8 cellular contexts compared by ENCODE assay signal in genomic region chr12:70242695-70243509, GRCh38. TPM values are rescaled to one million over a fixed set of nuclear protein-coding genes. Genes with fewer than 3 reads are reported as not detected.
DNase-seq lines count a peak whose midpoint lies in the region; ATAC-seq and TF ChIP-seq lines count a peak whose summit lies in the region.

A gene with protein sequence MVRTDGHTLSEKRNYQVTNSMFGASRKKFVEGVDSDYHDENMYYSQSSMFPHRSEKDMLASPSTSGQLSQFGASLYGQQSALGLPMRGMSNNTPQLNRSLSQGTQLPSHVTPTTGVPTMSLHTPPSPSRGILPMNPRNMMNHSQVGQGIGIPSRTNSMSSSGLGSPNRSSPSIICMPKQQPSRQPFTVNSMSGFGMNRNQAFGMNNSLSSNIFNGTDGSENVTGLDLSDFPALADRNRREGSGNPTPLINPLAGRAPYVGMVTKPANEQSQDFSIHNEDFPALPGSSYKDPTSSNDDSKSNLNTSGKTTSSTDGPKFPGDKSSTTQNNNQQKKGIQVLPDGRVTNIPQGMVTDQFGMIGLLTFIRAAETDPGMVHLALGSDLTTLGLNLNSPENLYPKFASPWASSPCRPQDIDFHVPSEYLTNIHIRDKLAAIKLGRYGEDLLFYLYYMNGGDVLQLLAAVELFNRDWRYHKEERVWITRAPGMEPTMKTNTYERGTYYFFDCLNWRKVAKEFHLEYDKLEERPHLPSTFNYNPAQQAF (plus strand): TSS chr12:70243433. CDS start chr12:70278227, 34,794 bp downstream.

- H3K14ac ChIP-seq in trophoblast cell (ENCODE audit: low read length) = peak within 1 kb of the TSS; percentile 91

- peak; percentile 77 for DNase-seq in NCI-H128 (lab: John Stamatoyannopoulos, UW; ENCODE audit: unreplicated experiment)
- DNase-seq in SW480 (ENCODE audit: low spot score) = peak; percentile 93
- DNase-seq in activated naive CD8-positive, alpha-beta T cell treated with anti-CD3 and anti-CD28 coated beads, Interleukin-2, amount 50 U/mL, for 24 hours = peak; percentile 91
- peak; percentile 91 to 93 for DNase-seq in cardiac muscle cell (ENCODE audit: low read depth in 1 of 2, low spot score in 1 of 2)
- DNase-seq in trophoblast cell = peak; percentile 80 to 85
- DNase-seq in tibial nerve (ENCODE audit: low spot score in 2 of 2) = peak; percentile 68 to 86

- H4K8ac ChIP-seq in trophoblast cell (ENCODE audit: low read depth, low read length) = peak within 1 kb of the TSS; percentile 92

- peak within 1 kb of the TSS; percentile 100 for H3K27ac Mint-ChIP-seq in activated naive CD8-positive, alpha-beta T cell treated with anti-CD3 and anti-CD28 coated beads, Interleukin-2, amount 50 U/mL, for 24 hours

- H3K27me3 ChIP-seq in cardiac muscle cell = no peaks in the 10 kb centered on the region
- H3K27me3 ChIP-seq in trophoblast cell (ENCODE audit: insufficient read depth, low read length) = no peaks in the 10 kb centered on the region
- no peaks in the 10 kb centered on the region for H3K27me3 ChIP-seq in tibial nerve

- peaks cover 63% of the 10 kb centered on the region for H3K4me1 Mint-ChIP-seq in activated naive CD8-positive, alpha-beta T cell treated with anti-CD3 and anti-CD28 coated beads, Interleukin-2, amount 50 U/mL, for 24 hours

- H4K91ac ChIP-seq in trophoblast cell (ENCODE audit: low read depth, low read length) = peak within 1 kb of the TSS; percentile 89

- peak within 1 kb of the TSS; percentile 99 for H3K4me3 Mint-ChIP-seq in activated naive CD8-positive, alpha-beta T cell treated with anti-CD3 and anti-CD28 coated beads, Interleukin-2, amount 50 U/mL, for 24 hours

- H2BK5ac ChIP-seq in trophoblast cell (ENCODE audit: low read depth, low read length, poor library complexity) = peak within 1 kb of the TSS; percentile 84

- H2AK5ac ChIP-seq in trophoblast cell (ENCODE audit: low read length) = peak within 1 kb of the TSS; percentile 6

- H3K27ac ChIP-seq in cardiac muscle cell (peak within 1 kb of the TSS; percentile 99), trophoblast cell (ENCODE audit: low read depth, low read length) (peak within 1 kb of the TSS; percentile 90), tibial nerve (peak within 1 kb of the TSS; percentile 95 to 99 (median 96))

- peak; percentile 16 to 91 for TF ChIP-seq EP300 in tibial nerve (IDR thresholded peaks at IDR 0.05)

- H3K4me3 ChIP-seq in GM12875 (ENCODE audit: low read depth, low read length) = peak within 1 kb of the TSS; percentile 95
- peak within 1 kb of the TSS; percentile 83 for H3K4me3 ChIP-seq in cardiac muscle cell
- H3K4me3 ChIP-seq in trophoblast cell (ENCODE audit: low read depth, low read length) = peak within 1 kb of the TSS; percentile 99
- H3K4me3 ChIP-seq in tibial nerve = peak within 1 kb of the TSS; percentile 73 to 99 (median 83)

- peak within 1 kb of the TSS; percentile 22 for H3K23ac ChIP-seq in trophoblast cell (ENCODE audit: low read length)

- H3K9me3 Mint-ChIP-seq in activated naive CD8-positive, alpha-beta T cell treated with anti-CD3 and anti-CD28 coated beads, Interleukin-2, amount 50 U/mL, for 24 hours = no peaks in the 10 kb centered on the region

- peak within 1 kb of the TSS; percentile 96 for H3K18ac ChIP-seq in trophoblast cell (ENCODE audit: low read length)

- no CpG with 5 or more reads among the region's 64 CpGs for WGBS in trophoblast cell (ENCODE audit: extremely low coverage, insufficient coverage, insufficient read length)
- 1% methylated on average over 38 to 50 of the region's 64 CpGs for WGBS in tibial nerve, 2 donors

- peaks cover 12% of the 10 kb centered on the region for H3K79me1 ChIP-seq in trophoblast cell (ENCODE audit: low read length)

- ATAC-seq in HG02759 (IDR thresholded peaks at IDR 0.05; ENCODE audit: unreplicated experiment) = peak; percentile 80
- peak; percentile 88 for ATAC-seq in activated naive CD8-positive, alpha-beta T cell treated with anti-CD3 and anti-CD28 coated beads, Interleukin-2, amount 50 U/mL, for 24 hours

- no peaks in the 10 kb centered on the region for H3K9me3 ChIP-seq in cardiac muscle cell (ENCODE audit: low read depth)
- H3K9me3 ChIP-seq in trophoblast cell (ENCODE audit: insufficient read depth, low read depth, low read length) = no peaks in the 10 kb centered on the region
- H3K9me3 ChIP-seq in tibial nerve = no peaks in the 10 kb centered on the region

- H3K36me3 ChIP-seq in cardiac muscle cell (no peaks in the 10 kb centered on the region), trophoblast cell (ENCODE audit: control insufficient read depth in 1 of 2, insufficient read depth in 2 of 2, low read length in 2 of 2) (no peaks in the 10 kb centered on the region), tibial nerve (peaks cover 4 to 28% (median 5%) of the 10 kb centered on the region in 3 donors)

- H3K4ac ChIP-seq in trophoblast cell (ENCODE audit: low read depth, low read length) = peak within 1 kb of the TSS; percentile 89

- peak within 1 kb of the TSS; percentile 90 for H2AFZ ChIP-seq in trophoblast cell (ENCODE audit: insufficient read depth, low read length, poor library complexity)

- H3K4me2 ChIP-seq in trophoblast cell (ENCODE audit: low read length) = peak within 1 kb of the TSS; percentile 84

- H4K12ac ChIP-seq in trophoblast cell (ENCODE audit: low read depth, low read length) = peak within 1 kb of the TSS; percentile 82

- no peak for TF ChIP-seq CTCF in GM12875 (IDR thresholded peaks at IDR 0.05; ENCODE audit: borderline replicate concordance, insufficient read depth, low read depth, low read length)
- TF ChIP-seq CTCF in cardiac muscle cell (IDR thresholded peaks at IDR 0.05; ENCODE audit: low read depth, low read length) = no peak
- peak in 2 of 5 experiments; percentile 25 to 28 for TF ChIP-seq CTCF in tibial nerve (IDR thresholded peaks at IDR 0.05)

- H2BK120ac ChIP-seq in trophoblast cell (ENCODE audit: insufficient read depth, low read length, poor library complexity) = peak within 1 kb of the TSS; percentile 83

- peaks cover 59% of the 10 kb centered on the region for H3K36me3 Mint-ChIP-seq in activated naive CD8-positive, alpha-beta T cell treated with anti-CD3 and anti-CD28 coated beads, Interleukin-2, amount 50 U/mL, for 24 hours (ENCODE audit: low read depth)

- H3K4me1 ChIP-seq in cardiac muscle cell (ENCODE audit: low read depth) (peaks cover 23% of the 10 kb centered on the region), trophoblast cell (ENCODE audit: control insufficient read depth in 1 of 2, insufficient read depth in 2 of 2, low read length in 2 of 2) (no peaks in the 10 kb centered on the region), tibial nerve (peaks cover 0 to 48% (median 41%) of the 10 kb centered on the region in 4 donors)

- peaks cover 2% of the 10 kb centered on the region for H3K27me3 Mint-ChIP-seq in activated naive CD8-positive, alpha-beta T cell treated with anti-CD3 and anti-CD28 coated beads, Interleukin-2, amount 50 U/mL, for 24 hours

- H3K79me2 ChIP-seq in trophoblast cell (ENCODE audit: control insufficient read depth, insufficient read depth, low read length, poor library complexity) = peaks cover 10% of the 10 kb centered on the region

- H2BK12ac ChIP-seq in trophoblast cell (ENCODE audit: low read length) = no peak within 1 kb of the TSS

- peak in 1 of 2 donors; percentile 49 for TF ChIP-seq POLR2A in tibial nerve (IDR thresholded peaks at IDR 0.05)

- H3K9ac ChIP-seq in trophoblast cell (ENCODE audit: low read length) = peak within 1 kb of the TSS; percentile 99

RNA-seq across cellular contexts. Expression of the gene that starts here (rescaled TPM):
- total RNA-seq in cardiac muscle cell = 88.2 and 113 TPM in 2 replicates
- 77.6 and 98.8 TPM in 2 replicates for polyA plus RNA-seq in cardiac muscle cell
- 123 and 125 TPM in 2 replicates for polyA plus RNA-seq in trophoblast cell (2013)
- 100 to 1,000 TPM in 3 of 4 donors, 10 to 100 TPM in 1; 80.6 to 164 (median 132) TPM for total RNA-seq in tibial nerve

Comparison
In these comparisons a context has a peak if more than half of its experiments do, and no peak if none do; other contexts are left out.
1. Peak in every context shown above with its lines: DNase-seq, ATAC-seq, H3K4me3 ChIP-seq and H3K27ac ChIP-seq.